Comparison of ENCODE assay signal across 9 cellular contexts in the genomic region with DNA sequence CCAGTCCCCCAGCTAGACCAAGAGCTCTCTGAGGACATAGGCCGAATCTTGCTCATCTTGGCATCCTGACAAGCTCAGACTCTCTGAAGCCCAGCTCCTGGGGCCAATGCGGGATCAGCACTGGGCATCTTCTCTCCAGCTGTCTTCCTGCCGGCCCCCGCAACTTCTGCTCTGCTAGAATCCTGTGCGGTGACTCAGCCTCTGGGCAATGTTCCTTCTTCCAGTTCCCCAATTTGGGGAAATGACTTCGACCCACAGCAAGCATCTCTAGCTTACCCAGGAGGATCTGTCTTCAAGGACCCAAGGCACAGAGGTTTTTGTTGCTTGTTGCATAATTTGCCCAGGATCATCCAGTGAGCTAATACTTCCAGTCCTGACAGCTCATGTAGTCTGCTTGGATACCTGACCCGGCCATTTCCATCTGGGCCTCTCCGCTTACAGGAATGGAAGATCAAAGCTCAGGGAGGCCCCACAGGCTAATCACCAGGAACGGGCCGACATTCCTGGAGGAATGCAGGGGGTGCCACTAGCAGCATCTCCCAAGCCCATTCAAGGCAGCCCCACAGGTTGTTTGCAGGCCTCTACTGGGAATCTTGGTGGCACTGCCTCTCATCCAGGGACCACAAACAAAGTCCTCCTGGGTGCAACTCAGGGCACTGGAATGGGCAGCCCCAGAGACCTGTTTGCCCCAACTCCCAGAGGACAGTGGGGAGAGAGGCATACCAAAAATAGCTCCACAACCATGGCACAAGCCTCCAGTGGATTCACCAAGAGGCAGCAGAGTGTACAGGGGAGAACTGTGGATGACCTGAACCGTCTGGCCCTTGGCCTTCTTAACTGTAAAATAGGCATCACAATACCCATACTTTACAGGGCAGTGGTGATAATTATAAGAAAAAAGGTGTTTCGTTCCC.
DNase-seq lines count a peak whose midpoint lies in the region; ATAC-seq and TF ChIP-seq lines count a peak whose summit lies in the region.
"Had no signal": no experiment of that assay in that cellular context is flagged by ENCODE, and none has a peak within 500 bp of the region (broad histone marks: within the 10 kb centered on the region; RNA-seq: fewer than 3 reads in every experiment).

No MANE protein-coding gene starts in this region.

- peaks cover 6% of the 10 kb centered on the region for H3K36me3 Mint-ChIP-seq in progenitor cell of endocrine pancreas (ENCODE audit: insufficient read depth)

- H3K4me3 Mint-ChIP-seq in progenitor cell of endocrine pancreas (ENCODE audit: low read depth), result no peak overlapping the region
- H3K4me3 Mint-ChIP-seq: T-helper 1 cell treated with Interleukin-12 subunit alpha and Interleukin-12 subunit beta and Interleukin-4 antibody, amounts not matched to agents 30 μg/mL and 1 μg/mL, for 36 hours had no signal

- H3K4me1 ChIP-seq in right lobe of liver (peaks cover 0 to 37% (median 16%) of the 10 kb centered on the region in 4 donors), upper lobe of left lung (peaks cover 25 to 40% (median 28%) of the 10 kb centered on the region in 4 donors)

- H3K27me3 Mint-ChIP-seq in progenitor cell of endocrine pancreas, result no peaks in the 10 kb centered on the region

- H3K27me3 ChIP-seq in brain microvascular endothelial cell (replicated peaks), result no peaks in the 10 kb centered on the region
- H3K27me3 ChIP-seq in right lobe of liver, result no peaks in the 10 kb centered on the region
- H3K27me3 ChIP-seq in upper lobe of left lung, result no peaks in the 10 kb centered on the region

- 61% methylated on average over 7 of the region's 12 CpGs for WGBS in right lobe of liver (ENCODE audit: insufficient coverage, low coverage, low lambda C conversion rate, missing lambda C conversion rate)
- 64 to 81% methylated on average over 7 to 12 of the region's 12 CpGs for WGBS in upper lobe of left lung, 2 donors

- in situ Hi-C loops in brain microvascular endothelial cell (cut with HindIII; ENCODE audit: low pct_ligation_motif_present, low sequenced_read_pairs), result no loop called here

- TF ChIP-seq POLR2A in right lobe of liver (IDR thresholded peaks at IDR 0.05) (no peak), upper lobe of left lung (IDR thresholded peaks at IDR 0.05) (no peak)

- no peak for TF ChIP-seq CTCF in brain microvascular endothelial cell (IDR thresholded peaks at IDR 0.05; ENCODE audit: low read depth, low read length, missing control alignments)
- TF ChIP-seq CTCF in right lobe of liver (IDR thresholded peaks at IDR 0.05), result no peak
- TF ChIP-seq CTCF in upper lobe of left lung (IDR thresholded peaks at IDR 0.05), result no peak
- TF ChIP-seq CTCF in progenitor cell of endocrine pancreas (IDR thresholded peaks at IDR 0.05; ENCODE audit: unreplicated experiment), result no peak

- no peaks in the 10 kb centered on the region for H3K9me3 ChIP-seq in right lobe of liver
- no peaks in the 10 kb centered on the region for H3K9me3 ChIP-seq in upper lobe of left lung

- H3K4me1 Mint-ChIP-seq in progenitor cell of endocrine pancreas (ENCODE audit: low read depth), result peaks cover 8% of the 10 kb centered on the region

- ATAC-seq in right lobe of liver (peak in 1 of 4 donors; percentile 40), upper lobe of left lung (ENCODE audit: low FRiP score in 2 of 2) (peak; percentile 20 to 81), GM18517 (IDR thresholded peaks at IDR 0.05; ENCODE audit: unreplicated experiment) (no peak), HG03432 (IDR thresholded peaks at IDR 0.05; ENCODE audit: unreplicated experiment) (no peak)

- H3K4me3 ChIP-seq in brain microvascular endothelial cell (ENCODE audit: low read depth, low read length), result no peak overlapping the region
- H3K4me3 ChIP-seq in right lobe of liver, result no peak overlapping the region
- no peak overlapping the region for H3K4me3 ChIP-seq in upper lobe of left lung

- intact Hi-C loops in right lobe of liver (cut with DNase I), result no loop called here

- DNase-seq in LHCN-M2 (ENCODE audit: low read depth) (peak; percentile 98), brain microvascular endothelial cell (peak; percentile 83), right lobe of liver (peak in 2 of 3 donors; percentile 40 to 48), upper lobe of left lung (peak in 1 of 2 donors; percentile 69), NCI-H748 treated with DMSO at 0.1 percent for 48 hours (lab: John Stamatoyannopoulos, UW) (no peak), progenitor cell of endocrine pancreas (ENCODE audit: low spot score, unreplicated experiment) (no peak)

- H3K36me3 ChIP-seq in brain microvascular endothelial cell (replicated peaks) (peaks cover 4% of the 10 kb centered on the region), right lobe of liver (peaks cover 0 to 11% (median 0%) of the 10 kb centered on the region in 4 donors), upper lobe of left lung (peaks cover 0 to 6% (median 0%) of the 10 kb centered on the region in 4 donors)

- TF ChIP-seq EP300 in upper lobe of left lung (IDR thresholded peaks at IDR 0.05), result no peak

- no peaks in the 10 kb centered on the region for H3K9me3 Mint-ChIP-seq in progenitor cell of endocrine pancreas (ENCODE audit: low read depth)
- H3K9me3 Mint-ChIP-seq: T-helper 1 cell treated with Interleukin-12 subunit alpha and Interleukin-12 subunit beta and Interleukin-4 antibody, amounts not matched to agents 30 μg/mL and 1 μg/mL, for 36 hours had no signal

- H3K27ac Mint-ChIP-seq in progenitor cell of endocrine pancreas, result no peak overlapping the region
- H3K27ac Mint-ChIP-seq: T-helper 1 cell treated with Interleukin-12 subunit alpha and Interleukin-12 subunit beta and Interleukin-4 antibody, amounts not matched to agents 30 μg/mL and 1 μg/mL, for 36 hours had no signal

- H3K27ac ChIP-seq in brain microvascular endothelial cell (no peak overlapping the region), right lobe of liver (no peak overlapping the region), upper lobe of left lung (peak overlapping the region in 2 of 4 donors; percentile 17 to 28)

Comparison
In these comparisons a context has a peak if more than half of its experiments do, and no peak if none do; other contexts are left out.
1. DNase-seq: peak in LHCN-M2 (single experiment), brain microvascular endothelial cell (single experiment) and right lobe of liver (2 of 3); none in NCI-H748 treated with DMSO at 0.1 percent for 48 hours (single experiment) and progenitor cell of endocrine pancreas (single experiment).
2. ATAC-seq: peak in upper lobe of left lung (2 of 2); none in GM18517 (single experiment) and HG03432 (single experiment).